In the genomic region with DNA sequence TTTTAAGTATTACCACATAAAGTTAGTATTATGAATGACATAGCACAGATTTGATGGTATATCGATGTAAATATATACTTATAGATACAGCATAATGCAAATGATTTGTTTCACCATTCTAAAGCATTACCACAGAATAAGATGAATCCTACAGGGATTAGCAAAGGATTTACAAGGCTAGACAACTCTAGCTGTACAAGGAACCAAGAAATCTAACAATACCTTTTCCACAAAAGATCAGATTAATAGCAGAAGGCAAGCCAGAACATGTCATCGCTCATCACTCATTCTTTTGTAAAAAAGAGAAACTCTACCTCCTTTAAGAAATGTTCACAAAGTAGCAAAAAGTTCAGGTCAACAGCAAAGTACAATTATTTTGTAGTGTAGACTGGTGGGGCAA, we compare ENCODE assay signal across 17 cellular contexts.
DNase-seq lines count a peak whose midpoint lies in the region; ATAC-seq and TF ChIP-seq lines count a peak whose summit lies in the region.
"Had no signal": no experiment of that assay in that cellular context is flagged by ENCODE, and none has a peak within 500 bp of the region (broad histone marks: within the 10 kb centered on the region; RNA-seq: fewer than 3 reads in every experiment).

No MANE protein-coding gene starts in this region.

- no peak overlapping the region for H3K9ac ChIP-seq in mammary epithelial cell (ENCODE audit: insufficient read depth, low read length)
- H3K9ac ChIP-seq: BLaER1 treated with 17β-estradiol and CSF1 and Interleukin-3, amounts not matched to agents 10 nM and 100 nM had no signal

- H3K4me2 ChIP-seq in mammary epithelial cell (ENCODE audit: insufficient read depth, low read depth, low read length) (peak overlapping the region; percentile 29), GM23338 (no peak overlapping the region)
- H3K4me2 ChIP-seq: BLaER1 treated with 17β-estradiol and CSF1 and Interleukin-3, amounts not matched to agents 10 nM and 100 nM had no signal

- H3K27me3 ChIP-seq in mammary epithelial cell (ENCODE audit: insufficient read depth, low read length) (no peaks in the 10 kb centered on the region), neuron (ENCODE audit: insufficient read depth, low read length) (no peaks in the 10 kb centered on the region), GM23338 (ENCODE audit: insufficient read depth) (no peaks in the 10 kb centered on the region)
- H3K27me3 ChIP-seq: BLaER1 treated with 17β-estradiol and CSF1 and Interleukin-3, amounts not matched to agents 10 nM and 100 nM had no signal

- H3K4me3 Mint-ChIP-seq in MCF 10A (ENCODE audit: unreplicated experiment), result no peak overlapping the region
- H3K4me3 Mint-ChIP-seq in GM23338, result no peak overlapping the region
- H3K4me3 Mint-ChIP-seq: B cell; CD8-positive, alpha-beta T cell; H9 had no signal

- WGBS in mammary epithelial cell (ENCODE audit: low coverage, missing lambda C conversion rate), result 74% methylated on average over 2 of the region's 2 CpGs

- H3K9me3 ChIP-seq in mammary epithelial cell (replicated peaks; ENCODE audit: insufficient read depth, low read length), result no peaks in the 10 kb centered on the region
- H3K9me3 ChIP-seq in neuron (ENCODE audit: low read length), result no peaks in the 10 kb centered on the region
- H3K9me3 ChIP-seq: BLaER1 treated with 17β-estradiol and CSF1 and Interleukin-3, amounts not matched to agents 10 nM and 100 nM had no signal

- intact Hi-C loops in mammary epithelial cell (cut with micrococcal nuclease), result no loop called here
- intact Hi-C loops in MCF 10A (cut with micrococcal nuclease), result no loop called here
- intact Hi-C loops in posterior vena cava (cut with DNase I), result no loop called here

- no peak overlapping the region for H3K4me3 ChIP-seq in mammary epithelial cell (replicated peaks in 1 of 3; ENCODE audit: insufficient read depth in 1 of 3, low read depth in 2 of 3, low read length in 3 of 3)
- no peak overlapping the region for H3K4me3 ChIP-seq in neuron (ENCODE audit: low read length)
- no peak overlapping the region for H3K4me3 ChIP-seq in GM23338
- H3K4me3 ChIP-seq: BLaER1 treated with 17β-estradiol and CSF1 and Interleukin-3, amounts not matched to agents 10 nM and 100 nM; GM12878 had no signal

- BruUV-seq in mammary epithelial cell (replicated peaks; lab: Mats Ljungman, UMichigan) (no TSS peak), MCF 10A (replicated peaks; lab: Mats Ljungman, UMichigan) (no TSS peak)

- H3K79me2 ChIP-seq in mammary epithelial cell (ENCODE audit: insufficient read depth, low read length), result no peaks in the 10 kb centered on the region
- H3K79me2 ChIP-seq in GM23338 (replicated peaks; ENCODE audit: insufficient read depth), result no peaks in the 10 kb centered on the region

- ATAC-seq in esophagus mucosa (peak; percentile 70), GM23338 (no peak), HG03442 (IDR thresholded peaks at IDR 0.05; ENCODE audit: unreplicated experiment) (no peak)
- ATAC-seq: CD8-positive, alpha-beta T cell; GM12878 had no signal

- H3K4me1 Mint-ChIP-seq in MCF 10A (ENCODE audit: insufficient read depth, unreplicated experiment) (peaks cover 17% of the 10 kb centered on the region), GM23338 (peaks cover 8% of the 10 kb centered on the region)
- H3K4me1 Mint-ChIP-seq: B cell had no signal

- POLR2A ChIA-PET in MCF 10A (lab: Yijun Ruan, JAX), result interaction anchor here (1.1 to 1.2 kb wide), 2 partner anchors 12 to 17 kb away, joined by 4 read pairs; no protein-coding TSS in a partner anchor

- H3K9me2 ChIP-seq in GM23338 (ENCODE audit: insufficient read depth), result no peaks in the 10 kb centered on the region

- H3K27me3 Mint-ChIP-seq in MCF 10A (ENCODE audit: insufficient read depth, unreplicated experiment) (no peaks in the 10 kb centered on the region), GM23338 (ENCODE audit: insufficient read depth, low read depth, poor library complexity) (peaks cover 2% of the 10 kb centered on the region)

- no peak for TF ChIP-seq CTCF in mammary epithelial cell (conservative IDR thresholded peaks at IDR 0.05 in 1 of 2, IDR thresholded peaks at IDR 0.05 in 1 of 2; ENCODE audit: extremely low read depth in 1 of 2, insufficient read depth in 1 of 2, low read depth in 1 of 2, low read length in 2 of 2)
- TF ChIP-seq CTCF in MCF 10A (IDR thresholded peaks at IDR 0.05; ENCODE audit: unreplicated experiment), result no peak
- no peak for TF ChIP-seq CTCF in GM23338 (conservative IDR thresholded peaks at IDR 0.05; ENCODE audit: low read depth in 2 of 2)

- no peak for DNase-seq in mammary epithelial cell
- no peak for DNase-seq in MCF 10A (ENCODE audit: unreplicated experiment)
- no peak for DNase-seq in posterior vena cava (ENCODE audit: low spot score)
- no peak for DNase-seq in GM23338 (ENCODE audit: low spot score)
- DNase-seq: 8988T; Calu3; CD8-positive, alpha-beta T cell; DMS 273 treated with DMSO at 0.1 percent for 48 hours; DMS53; DND-41; H9 had no signal

- no peak overlapping the region for H3K27ac Mint-ChIP-seq in MCF 10A (ENCODE audit: low read depth, unreplicated experiment)
- H3K27ac Mint-ChIP-seq in GM23338, result no peak overlapping the region; the same call in 1 of the 2 replicates
- H3K27ac Mint-ChIP-seq: B cell; CD8-positive, alpha-beta T cell had no signal

- in situ Hi-C loops in mammary epithelial cell (cut with MboI; ENCODE audit: low sequenced_read_pairs in 2 of 2), result no loop called here

- H3F3A ChIP-seq in GM23338 (replicated peaks; ENCODE audit: low read depth), result no peaks in the 10 kb centered on the region

- CTCF ChIA-PET in mammary epithelial cell (lab: Charles Lee; ENCODE audit: low non-redundant PET) (no interaction called here), MCF 10A (lab: Yijun Ruan, JAX) (no interaction called here)

- H3K36me3 ChIP-seq in mammary epithelial cell (ENCODE audit: insufficient read depth, low read length) (no peaks in the 10 kb centered on the region), neuron (ENCODE audit: insufficient read depth, low read length) (no peaks in the 10 kb centered on the region), GM23338 (ENCODE audit: insufficient read depth) (no peaks in the 10 kb centered on the region)
- H3K36me3 ChIP-seq: BLaER1 treated with 17β-estradiol and CSF1 and Interleukin-3, amounts not matched to agents 10 nM and 100 nM had no signal

- no peaks in the 10 kb centered on the region for H3K9me3 Mint-ChIP-seq in MCF 10A (ENCODE audit: unreplicated experiment)
- no peaks in the 10 kb centered on the region for H3K9me3 Mint-ChIP-seq in GM23338
- H3K9me3 Mint-ChIP-seq: CD8-positive, alpha-beta T cell; H9 had no signal

- no peak overlapping the region for H3K27ac ChIP-seq in mammary epithelial cell (ENCODE audit: insufficient read depth, low read depth, low read length)
- H3K27ac ChIP-seq in GM23338 (ENCODE audit: low read depth), result no peak overlapping the region
- H3K27ac ChIP-seq: BLaER1 treated with 17β-estradiol and CSF1 and Interleukin-3, amounts not matched to agents 10 nM and 100 nM had no signal

- H4K20me1 ChIP-seq in mammary epithelial cell (ENCODE audit: insufficient read depth, low read length) (no peaks in the 10 kb centered on the region), GM23338 (replicated peaks; ENCODE audit: insufficient read depth) (no peaks in the 10 kb centered on the region)
- H4K20me1 ChIP-seq: BLaER1 treated with 17β-estradiol and CSF1 and Interleukin-3, amounts not matched to agents 10 nM and 100 nM had no signal

- no peaks in the 10 kb centered on the region for H3K36me3 Mint-ChIP-seq in MCF 10A (ENCODE audit: insufficient read depth, unreplicated experiment)
- no peaks in the 10 kb centered on the region for H3K36me3 Mint-ChIP-seq in GM23338 (ENCODE audit: low read depth)
- H3K36me3 Mint-ChIP-seq: CD8-positive, alpha-beta T cell had no signal

- peaks cover 12% of the 10 kb centered on the region for H3K4me1 ChIP-seq in mammary epithelial cell (ENCODE audit: insufficient read depth, low read length)
- peaks cover 13% of the 10 kb centered on the region for H3K4me1 ChIP-seq in neuron (ENCODE audit: insufficient read depth, low read length)
- no peaks in the 10 kb centered on the region for H3K4me1 ChIP-seq in GM23338 (ENCODE audit: insufficient read depth)
- H3K4me1 ChIP-seq: BLaER1 treated with 17β-estradiol and CSF1 and Interleukin-3, amounts not matched to agents 10 nM and 100 nM had no signal

- H2AFZ ChIP-seq in mammary epithelial cell (ENCODE audit: low read depth, low read length) (no peak overlapping the region), neuron (ENCODE audit: low read depth, low read length) (peak overlapping the region; percentile 21), GM23338 (no peak overlapping the region)

- dilution Hi-C loops in mammary epithelial cell (cut with HindIII; ENCODE audit: low sequenced_read_pairs), result no loop called here

TF ChIP-seq in GM23338, 12 proteins besides CTCF, POLR2A, EP300 and RAD21 (continues in another document):
- no peak for TF ChIP-seq NANOG (IDR thresholded peaks at IDR 0.05; ENCODE audit: borderline replicate concordance)
- no peak for TF ChIP-seq ZNF331 (CRISPR knock-in tag; IDR thresholded peaks at IDR 0.05; ENCODE audit: low read depth)
- no peak for TF ChIP-seq STAT1 (IDR thresholded peaks at IDR 0.05; ENCODE audit: unreplicated experiment)
- no peak for TF ChIP-seq EZH2 (IDR thresholded peaks at IDR 0.05; ENCODE audit: low read depth, unreplicated experiment)
